ENCODE assay signal across 29 cellular contexts in the genomic region with DNA sequence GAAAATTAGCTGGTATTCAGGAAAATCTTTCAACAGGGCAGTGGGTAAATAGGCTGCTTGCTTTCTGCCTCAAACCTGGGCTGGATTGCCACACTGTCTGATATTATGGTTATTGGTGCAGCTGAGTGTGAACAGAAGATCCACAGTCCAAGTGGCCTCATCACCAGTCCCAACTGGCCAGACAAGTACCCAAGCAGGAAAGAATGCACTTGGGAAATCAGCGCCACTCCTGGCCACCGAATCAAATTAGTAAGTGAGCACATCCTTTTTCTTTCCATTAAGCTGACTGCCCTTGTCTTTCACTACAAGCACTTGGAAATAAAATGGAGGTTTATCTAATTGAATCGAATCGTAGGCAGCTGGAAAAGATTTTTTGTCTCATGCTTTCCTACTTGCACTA.
"Had no signal": no experiment of that assay in that cellular context is flagged by ENCODE, and none has a peak within 500 bp of the region (broad histone marks: within the 10 kb centered on the region; RNA-seq: fewer than 3 reads in every experiment).

No MANE protein-coding gene starts in this region.

- H3K4me1 ChIP-seq: SJSA1 had no signal

- H3K4me1 Mint-ChIP-seq: activated CD4-positive, alpha-beta memory T cell treated with anti-CD3 and anti-CD28 coated beads, Interleukin-2, amount 10 ng/mL, durations not matched to agents 7 days and 5 days; activated CD4-positive, alpha-beta T cell treated with anti-CD3 and anti-CD28 coated beads for 36 hours; activated T-helper 17 cell treated with anti-CD3 and anti-CD28 coated beads, Interleukin-2, amount 50 U/mL, for 72 hours; T-cell had no signal

- H3K27me3 Mint-ChIP-seq: activated CD4-positive, alpha-beta memory T cell treated with anti-CD3 and anti-CD28 coated beads, Interleukin-2, amount 10 ng/mL, durations not matched to agents 7 days and 5 days; activated CD4-positive, alpha-beta T cell treated with anti-CD3 and anti-CD28 coated beads for 36 hours; activated naive CD8-positive, alpha-beta T cell; activated T-helper 17 cell treated with anti-CD3 and anti-CD28 coated beads, Interleukin-2, amount 50 U/mL, for 72 hours; brain; T-cell had no signal

- H3K9me3 ChIP-seq: SJSA1 had no signal

- H3K27ac ChIP-seq: cardiac muscle cell, SJSA1, VCaP had no signal

- H3K36me3 Mint-ChIP-seq: activated naive CD8-positive, alpha-beta T cell; brain; T-cell had no signal

- DNase-seq: activated CD4-positive, alpha-beta memory T cell treated with anti-CD3 and anti-CD28 coated beads, Interleukin-2, amount 10 ng/mL, durations not matched to agents 7 days and 5 days; activated CD4-positive, alpha-beta T cell treated with anti-CD3 and anti-CD28 coated beads for 36 hours; activated CD4-positive, alpha-beta T cell treated with anti-CD3 and anti-CD28 coated beads, Interleukin-2, amount 50 U/mL, for 1 hour; activated gamma-delta T cell; activated naive CD4-positive, alpha-beta T cell treated with anti-CD3 and anti-CD28 coated beads for 36 hours; activated T-cell treated with anti-CD3 and anti-CD28 coated beads for 4 hours; activated T-cell treated with anti-CD3 and anti-CD28 coated beads, Interleukin-2, amount 50 U/mL, for 48 hours; amygdala; Karpas-422; MM.1S; NCI-H1105; NCI-H1436; NCI-H1694 treated with DMSO at 0.1 percent for 48 hours; NCI-H446; NCI-H524 treated with DMSO at 0.1 percent for 48 hours; NCI-H774; Right ventricle myocardium superior; RPMI8226; T-cell; T-helper 2 cell; T1000 had no signal

- H3K9me3 Mint-ChIP-seq: activated CD4-positive, alpha-beta memory T cell treated with anti-CD3 and anti-CD28 coated beads, Interleukin-2, amount 10 ng/mL, durations not matched to agents 7 days and 5 days; activated T-helper 17 cell treated with anti-CD3 and anti-CD28 coated beads, Interleukin-2, amount 50 U/mL, for 72 hours had no signal

- H3K36me3 ChIP-seq: cardiac muscle cell, SJSA1 had no signal

- ATAC-seq: activated CD4-positive, alpha-beta T cell treated with anti-CD3 and anti-CD28 coated beads for 36 hours; activated T-helper 17 cell treated with anti-CD3 and anti-CD28 coated beads, Interleukin-2, amount 50 U/mL, for 72 hours; K562; Panc1; T-cell had no signal

- H3K27ac Mint-ChIP-seq: activated CD4-positive, alpha-beta memory T cell treated with anti-CD3 and anti-CD28 coated beads, Interleukin-2, amount 10 ng/mL, durations not matched to agents 7 days and 5 days; activated CD4-positive, alpha-beta T cell treated with anti-CD3 and anti-CD28 coated beads for 36 hours; activated naive CD4-positive, alpha-beta T cell treated with anti-CD3 and anti-CD28 coated beads for 36 hours; activated naive CD8-positive, alpha-beta T cell; activated T-helper 17 cell treated with anti-CD3 and anti-CD28 coated beads, Interleukin-2, amount 50 U/mL, for 72 hours; brain; T-cell had no signal

- H3K4me3 ChIP-seq: cardiac muscle cell, K562, SJSA1 had no signal

- H3K27me3 ChIP-seq: cardiac muscle cell, SJSA1 had no signal

- H3K4me3 Mint-ChIP-seq: activated CD4-positive, alpha-beta memory T cell treated with anti-CD3 and anti-CD28 coated beads, Interleukin-2, amount 10 ng/mL, durations not matched to agents 7 days and 5 days; activated CD4-positive, alpha-beta T cell treated with anti-CD3 and anti-CD28 coated beads for 36 hours; activated naive CD4-positive, alpha-beta T cell treated with anti-CD3 and anti-CD28 coated beads for 36 hours; activated naive CD8-positive, alpha-beta T cell; activated T-helper 17 cell treated with anti-CD3 and anti-CD28 coated beads, Interleukin-2, amount 50 U/mL, for 72 hours; brain; T-cell had no signal
